In the genomic region with DNA sequence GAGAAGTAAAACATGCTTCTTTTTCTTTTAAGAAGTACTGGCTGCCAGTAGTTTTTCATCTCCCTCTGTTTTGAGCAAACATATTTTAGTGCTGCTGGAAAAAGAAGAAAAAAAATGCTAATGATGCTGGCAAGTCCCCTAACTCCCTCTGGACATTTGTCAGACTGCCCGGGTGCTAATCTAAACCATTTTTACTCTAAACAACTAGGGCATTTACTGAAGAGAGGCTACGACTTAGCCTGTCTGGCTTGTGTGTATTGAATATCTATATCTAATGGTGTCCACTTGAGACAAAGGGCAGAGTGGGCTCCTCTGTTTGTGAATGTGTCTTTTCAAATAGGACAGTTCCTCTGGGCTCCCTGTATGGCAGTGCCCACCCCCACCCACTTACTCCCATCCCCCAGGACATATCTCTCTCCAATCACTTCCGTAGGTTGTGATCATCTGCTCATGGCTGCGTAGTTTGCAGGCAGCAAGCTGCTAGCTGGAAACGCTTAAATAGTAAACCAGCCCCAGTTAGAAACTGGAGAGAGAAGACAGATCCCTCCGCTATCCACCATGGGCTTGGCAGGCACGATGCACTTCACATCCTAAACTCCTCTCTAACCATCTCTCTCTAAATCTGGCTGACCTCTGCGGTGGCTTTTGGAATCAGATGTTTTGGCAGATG, we compare ENCODE assay signal across 9 cellular contexts. TPM values are rescaled to one million over a fixed set of nuclear protein-coding genes. Genes with fewer than 3 reads are reported as not detected.
A peak's percentile ranks its signal among the peaks of the same experiment; 100 is the strongest.
DNase-seq lines count a peak whose midpoint lies in the region; ATAC-seq and TF ChIP-seq lines count a peak whose summit lies in the region.
"Had no signal": no experiment of that assay in that cellular context is flagged by ENCODE, and none has a peak within 500 bp of the region (broad histone marks: within the 10 kb centered on the region; RNA-seq: fewer than 3 reads in every experiment).

No MANE protein-coding gene starts in this region.

- H3K4me3 ChIP-seq in SJSA1: peak overlapping the region; percentile 4; the same call in 1 of the 2 replicates
- H3K4me3 ChIP-seq in body of pancreas: no peak overlapping the region

- no peaks in the 10 kb centered on the region for H3K27me3 ChIP-seq in SJSA1 (replicated peaks)
- no peaks in the 10 kb centered on the region for H3K27me3 ChIP-seq in body of pancreas

- no peak for TF ChIP-seq POLR2A in body of pancreas (IDR thresholded peaks at IDR 0.05)

- H3K36me3 ChIP-seq in SJSA1 (no peaks in the 10 kb centered on the region), body of pancreas (replicated peaks in 1 of 2; ENCODE audit: insufficient read depth in 1 of 2, low read depth in 2 of 2) (no peaks in the 10 kb centered on the region)

- H3K9me3 ChIP-seq in SJSA1 (replicated peaks) (no peaks in the 10 kb centered on the region), body of pancreas (no peaks in the 10 kb centered on the region)

- DNase-seq in EL (peak; percentile 44), SJSA1 (ENCODE audit: low read depth in 1 of 2, low spot score in 2 of 2) (no peak), fibroblast of the conjunctiva (ENCODE audit: low read depth) (peak; percentile 57), retina (peak; percentile 77), body of pancreas (no peak), HuH-7.5 (ENCODE audit: low spot score) (no peak)
- DNase-seq: stimulated activated CD4-positive, alpha-beta T cell treated with anti-CD3 and anti-CD28 coated beads, Interleukin-4, amount 100 ng/mL, for 24 hours had no signal

- H3K4me1 ChIP-seq in SJSA1 (replicated peaks) (peaks cover 17% of the 10 kb centered on the region), body of pancreas (no peaks in the 10 kb centered on the region)

- H3K27ac ChIP-seq in SJSA1: no peak overlapping the region
- peak overlapping the region in 2 of 4 donors; percentile 6 to 26 for H3K27ac ChIP-seq in body of pancreas

- ATAC-seq in HG03175 (IDR thresholded peaks at IDR 0.05; ENCODE audit: unreplicated experiment) (no peak), HG03139 (IDR thresholded peaks at IDR 0.05; ENCODE audit: unreplicated experiment) (no peak), body of pancreas (no peak)

- 31 to 39% methylated on average over 8 of the region's 8 CpGs for WGBS in body of pancreas, 2 donors

- intact Hi-C loops in body of pancreas (cut with DNase I): no loop called here

- TF ChIP-seq CTCF in body of pancreas (IDR thresholded peaks at IDR 0.05): no peak

RNA-seq across cellular contexts. Expression of gene DOCK10, which starts 58.4 kb away (rescaled TPM):
- 32.6 and 42.4 TPM in 2 replicates for total RNA-seq in SJSA1 (2014; rRNA removed; shearing (Covaris generic))
- total RNA-seq in body of pancreas: 1 to 10 TPM; 2.0 to 3.4 TPM

Comparison
In these comparisons a context has a peak if more than half of its experiments do, and no peak if none do; other contexts are left out.
1. DNase-seq: peak in EL (single experiment), fibroblast of the conjunctiva (single experiment) and retina (single experiment); none in SJSA1 (0 of 2), body of pancreas (0 of 4) and HuH-7.5 (single experiment).